In the genomic region with DNA sequence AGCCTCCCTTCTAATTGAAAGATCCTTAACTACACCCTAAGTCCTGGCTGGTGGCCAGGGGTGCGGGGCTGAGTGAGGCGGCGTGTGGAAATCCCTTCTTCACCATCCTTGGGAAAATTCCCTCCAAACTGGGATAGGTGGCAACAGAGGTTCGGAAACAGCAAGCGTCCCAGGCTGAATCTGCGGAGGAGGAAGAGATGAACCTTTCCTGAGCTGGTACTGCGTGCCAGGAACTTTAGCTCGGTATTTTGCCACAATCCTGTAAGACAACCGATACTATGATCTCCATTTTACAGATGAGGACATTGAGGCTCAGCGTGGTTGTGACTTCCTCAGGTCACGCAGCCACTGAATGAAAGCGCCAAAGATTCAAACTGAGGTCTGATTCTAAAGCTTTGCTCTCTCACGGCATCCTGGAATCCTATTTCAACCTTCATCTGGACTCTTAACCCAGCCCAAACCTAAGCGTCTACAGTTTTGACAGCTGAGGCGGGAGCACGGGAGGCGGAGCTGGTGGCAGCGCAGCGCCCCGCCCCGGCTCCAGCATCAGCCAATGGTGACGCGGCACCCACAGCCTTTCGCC, we compare ENCODE assay signal across 1 cellular context.
TF ChIP-seq lines count a peak whose summit lies in the region.

No MANE protein-coding gene starts in this region.

TF ChIP-seq in HEK293, 187 proteins besides CTCF, POLR2A, EP300 and RAD21 (continued from another document and continues in another):
- TF ChIP-seq ZBTB49 (tag by site-specific recombination; IDR thresholded peaks at IDR 0.05; ENCODE audit: low read depth) (no peak), ELK4 (IDR thresholded peaks at IDR 0.05; ENCODE audit: borderline replicate concordance, low read depth, low read length) (no peak), HOXD13 (CRISPR knock-in tag; IDR thresholded peaks at IDR 0.05; ENCODE audit: borderline replicate concordance) (no peak), ZNF596 (tag by site-specific recombination; IDR thresholded peaks at IDR 0.05) (no peak), ZNF558 (tag by site-specific recombination; IDR thresholded peaks at IDR 0.05) (no peak), ZNF114 (tag by site-specific recombination; IDR thresholded peaks at IDR 0.05) (no peak), ZBTB6 (tag by site-specific recombination; IDR thresholded peaks at IDR 0.05) (no peak), ZNF366 (tag by site-specific recombination; conservative IDR thresholded peaks at IDR 0.05) (0 out of 2 replicates have a peak, but pooled peaks have one; percentile 12), ZNF175 (tag by site-specific recombination; IDR thresholded peaks at IDR 0.05) (no peak), IKZF3 (tag by site-specific recombination; IDR thresholded peaks at IDR 0.05) (0 out of 2 replicates have a peak, but pooled peaks have one; percentile 45), ZFHX2 (tag by site-specific recombination; conservative IDR thresholded peaks at IDR 0.05) (no peak), PRDM10 (tag by site-specific recombination; IDR thresholded peaks at IDR 0.05) (no peak), KLF7 (tag by site-specific recombination; IDR thresholded peaks at IDR 0.05; ENCODE audit: borderline replicate concordance) (no peak), ZFP69B (tag by site-specific recombination; IDR thresholded peaks at IDR 0.05) (no peak), ZNF416 (tag by site-specific recombination; IDR thresholded peaks at IDR 0.05) (no peak), ZNF585B (tag by site-specific recombination; IDR thresholded peaks at IDR 0.05) (no peak), SCRT1 (tag by site-specific recombination; IDR thresholded peaks at IDR 0.05; ENCODE audit: borderline replicate concordance) (no peak), ZNF248 (tag by site-specific recombination; IDR thresholded peaks at IDR 0.05) (no peak), TRIM28 (IDR thresholded peaks at IDR 0.05; ENCODE audit: borderline replicate concordance, low read length) (0 out of 2 replicates have a peak, but pooled peaks have one; percentile 34), YY1 (tag by site-specific recombination; IDR thresholded peaks at IDR 0.05) (no peak), ZNF549 (tag by site-specific recombination; IDR thresholded peaks at IDR 0.05) (no peak), ZIC2 (tag by site-specific recombination; IDR thresholded peaks at IDR 0.05) (no peak), WT1 (tag by site-specific recombination; IDR thresholded peaks at IDR 0.05) (no peak), MYNN (tag by site-specific recombination; IDR thresholded peaks at IDR 0.05; ENCODE audit: borderline replicate concordance) (peak; percentile 66; the same call in 1 of the 2 replicates), ZNF571 (tag by site-specific recombination; IDR thresholded peaks at IDR 0.05) (no peak), ZNF341 (tag by site-specific recombination; IDR thresholded peaks at IDR 0.05; ENCODE audit: low read depth) (no peak), ZSCAN18 (tag by site-specific recombination; IDR thresholded peaks at IDR 0.05) (no peak), INSM2 (tag by site-specific recombination; IDR thresholded peaks at IDR 0.05) (no peak)
- TF ChIP-seq, protein P1, sequence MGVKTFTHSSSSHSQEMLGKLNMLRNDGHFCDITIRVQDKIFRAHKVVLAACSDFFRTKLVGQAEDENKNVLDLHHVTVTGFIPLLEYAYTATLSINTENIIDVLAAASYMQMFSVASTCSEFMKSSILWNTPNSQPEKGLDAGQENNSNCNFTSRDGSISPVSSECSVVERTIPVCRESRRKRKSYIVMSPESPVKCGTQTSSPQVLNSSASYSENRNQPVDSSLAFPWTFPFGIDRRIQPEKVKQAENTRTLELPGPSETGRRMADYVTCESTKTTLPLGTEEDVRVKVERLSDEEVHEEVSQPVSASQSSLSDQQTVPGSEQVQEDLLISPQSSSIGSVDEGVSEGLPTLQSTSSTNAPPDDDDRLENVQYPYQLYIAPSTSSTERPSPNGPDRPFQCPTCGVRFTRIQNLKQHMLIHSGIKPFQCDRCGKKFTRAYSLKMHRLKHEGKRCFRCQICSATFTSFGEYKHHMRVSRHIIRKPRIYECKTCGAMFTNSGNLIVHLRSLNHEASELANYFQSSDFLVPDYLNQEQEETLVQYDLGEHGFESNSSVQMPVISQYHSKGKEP (tag by site-specific recombination; IDR thresholded peaks at IDR 0.05) = no peak
- TF ChIP-seq, protein P2, sequence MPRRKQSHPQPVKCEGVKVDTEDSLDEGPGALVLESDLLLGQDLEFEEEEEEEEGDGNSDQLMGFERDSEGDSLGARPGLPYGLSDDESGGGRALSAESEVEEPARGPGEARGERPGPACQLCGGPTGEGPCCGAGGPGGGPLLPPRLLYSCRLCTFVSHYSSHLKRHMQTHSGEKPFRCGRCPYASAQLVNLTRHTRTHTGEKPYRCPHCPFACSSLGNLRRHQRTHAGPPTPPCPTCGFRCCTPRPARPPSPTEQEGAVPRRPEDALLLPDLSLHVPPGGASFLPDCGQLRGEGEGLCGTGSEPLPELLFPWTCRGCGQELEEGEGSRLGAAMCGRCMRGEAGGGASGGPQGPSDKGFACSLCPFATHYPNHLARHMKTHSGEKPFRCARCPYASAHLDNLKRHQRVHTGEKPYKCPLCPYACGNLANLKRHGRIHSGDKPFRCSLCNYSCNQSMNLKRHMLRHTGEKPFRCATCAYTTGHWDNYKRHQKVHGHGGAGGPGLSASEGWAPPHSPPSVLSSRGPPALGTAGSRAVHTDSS (tag by site-specific recombination; IDR thresholded peaks at IDR 0.05) = peak; percentile 21; the same call in 1 of the 2 replicates
- TF ChIP-seq, protein P3, sequence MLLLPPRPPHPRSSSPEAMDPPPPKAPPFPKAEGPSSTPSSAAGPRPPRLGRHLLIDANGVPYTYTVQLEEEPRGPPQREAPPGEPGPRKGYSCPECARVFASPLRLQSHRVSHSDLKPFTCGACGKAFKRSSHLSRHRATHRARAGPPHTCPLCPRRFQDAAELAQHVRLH (tag by site-specific recombination; IDR thresholded peaks at IDR 0.05) = peak; percentile 66; the same call in 1 of the 2 replicates
- TF ChIP-seq, protein P4, sequence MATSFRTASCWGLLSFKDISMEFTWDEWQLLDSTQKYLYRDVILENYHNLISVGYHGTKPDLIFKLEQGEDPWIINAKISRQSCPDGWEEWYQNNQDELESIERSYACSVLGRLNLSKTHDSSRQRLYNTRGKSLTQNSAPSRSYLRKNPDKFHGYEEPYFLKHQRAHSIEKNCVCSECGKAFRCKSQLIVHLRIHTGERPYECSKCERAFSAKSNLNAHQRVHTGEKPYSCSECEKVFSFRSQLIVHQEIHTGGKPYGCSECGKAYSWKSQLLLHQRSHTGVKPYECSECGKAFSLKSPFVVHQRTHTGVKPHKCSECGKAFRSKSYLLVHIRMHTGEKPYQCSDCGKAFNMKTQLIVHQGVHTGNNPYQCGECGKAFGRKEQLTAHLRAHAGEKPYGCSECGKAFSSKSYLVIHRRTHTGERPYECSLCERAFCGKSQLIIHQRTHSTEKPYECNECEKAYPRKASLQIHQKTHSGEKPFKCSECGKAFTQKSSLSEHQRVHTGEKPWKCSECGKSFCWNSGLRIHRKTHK (tag by site-specific recombination; IDR thresholded peaks at IDR 0.05) = no peak
- TF ChIP-seq, protein P5, sequence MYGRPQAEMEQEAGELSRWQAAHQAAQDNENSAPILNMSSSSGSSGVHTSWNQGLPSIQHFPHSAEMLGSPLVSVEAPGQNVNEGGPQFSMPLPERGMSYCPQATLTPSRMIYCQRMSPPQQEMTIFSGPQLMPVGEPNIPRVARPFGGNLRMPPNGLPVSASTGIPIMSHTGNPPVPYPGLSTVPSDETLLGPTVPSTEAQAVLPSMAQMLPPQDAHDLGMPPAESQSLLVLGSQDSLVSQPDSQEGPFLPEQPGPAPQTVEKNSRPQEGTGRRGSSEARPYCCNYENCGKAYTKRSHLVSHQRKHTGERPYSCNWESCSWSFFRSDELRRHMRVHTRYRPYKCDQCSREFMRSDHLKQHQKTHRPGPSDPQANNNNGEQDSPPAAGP (tag by site-specific recombination; IDR thresholded peaks at IDR 0.05) = no peak
